8 cellular contexts compared by ENCODE assay signal in the genomic region with DNA sequence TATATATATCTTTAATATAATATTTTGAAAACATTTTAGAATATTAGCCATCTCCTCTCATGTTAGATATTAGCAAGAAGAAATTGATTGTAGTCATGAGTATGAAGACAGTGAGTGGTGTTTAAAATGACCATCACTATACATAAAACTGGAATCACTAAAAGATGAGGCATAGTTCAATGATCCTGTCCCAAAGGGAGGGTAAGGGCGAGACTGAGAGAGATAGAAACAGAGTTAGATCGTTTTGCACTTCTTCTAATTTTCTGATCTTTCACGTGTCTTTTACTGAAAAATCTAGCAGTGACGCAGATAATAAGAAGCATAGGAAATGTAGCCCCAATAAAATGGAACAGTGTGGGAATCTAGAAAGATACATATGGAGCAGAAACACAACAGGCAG.
"Had no signal": no experiment of that assay in that cellular context is flagged by ENCODE, and none has a peak within 500 bp of the region (broad histone marks: within the 10 kb centered on the region; RNA-seq: fewer than 3 reads in every experiment).

No MANE protein-coding gene starts in this region.

- ATAC-seq: GM12878 had no signal

- FAIRE-seq: G401.6, GM12878, GM12891, GM12892, GM18507, GM19239 had no signal

- H3K4me3 ChIP-seq: GM12878 had no signal

- DNase-seq: GDM1, GF-D8 had no signal
